In the genomic region with DNA sequence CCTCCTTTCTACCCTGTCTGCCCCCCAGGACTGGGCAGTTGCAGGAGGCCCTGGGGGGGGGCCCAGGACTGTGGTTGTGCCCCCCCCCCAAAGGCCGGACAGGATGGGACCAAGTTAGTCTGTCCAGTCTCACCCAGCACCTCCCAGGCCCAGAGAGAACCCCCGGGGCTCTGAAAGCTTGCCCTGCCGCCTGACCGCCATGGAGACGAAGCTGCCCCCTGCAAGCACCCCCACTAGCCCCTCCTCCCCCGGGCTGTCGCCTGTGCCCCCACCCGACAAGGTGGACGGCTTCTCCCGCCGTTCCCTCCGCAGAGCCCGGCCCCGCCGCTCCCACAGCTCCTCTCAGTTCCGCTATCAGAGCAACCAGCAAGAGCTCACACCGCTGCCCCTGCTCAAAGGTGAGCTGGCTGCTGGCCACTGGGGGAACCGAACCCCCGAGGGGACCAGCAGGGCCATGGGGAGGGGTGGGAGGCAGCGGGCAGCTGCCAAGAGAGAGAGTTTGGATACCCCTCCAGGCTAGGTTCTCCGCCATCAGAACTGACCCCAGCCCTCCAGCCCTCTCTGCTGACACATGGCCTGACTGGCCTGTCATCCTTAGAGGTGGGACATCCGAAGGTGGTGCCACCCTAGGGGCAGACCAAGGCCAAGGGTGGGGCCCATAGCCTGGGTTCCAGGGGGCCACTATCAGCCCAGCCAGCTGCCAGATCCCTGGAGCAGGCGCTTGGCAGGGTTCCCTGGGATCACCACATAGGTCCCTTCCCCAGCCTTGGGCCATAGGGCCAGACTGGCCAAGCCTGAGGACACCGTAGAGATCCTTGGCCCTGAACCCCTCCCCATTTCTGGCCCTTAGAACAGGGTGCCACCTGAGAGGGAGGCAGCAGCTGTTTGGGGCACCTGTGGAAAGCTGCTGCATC, we compare ENCODE assay signal across 1 cellular context.
TF ChIP-seq lines count a peak whose summit lies in the region.

No MANE protein-coding gene starts in this region.

TF ChIP-seq in GM23338, 12 proteins besides CTCF, POLR2A, EP300 and RAD21 (continued from another document):
- TF ChIP-seq, protein P1, sequence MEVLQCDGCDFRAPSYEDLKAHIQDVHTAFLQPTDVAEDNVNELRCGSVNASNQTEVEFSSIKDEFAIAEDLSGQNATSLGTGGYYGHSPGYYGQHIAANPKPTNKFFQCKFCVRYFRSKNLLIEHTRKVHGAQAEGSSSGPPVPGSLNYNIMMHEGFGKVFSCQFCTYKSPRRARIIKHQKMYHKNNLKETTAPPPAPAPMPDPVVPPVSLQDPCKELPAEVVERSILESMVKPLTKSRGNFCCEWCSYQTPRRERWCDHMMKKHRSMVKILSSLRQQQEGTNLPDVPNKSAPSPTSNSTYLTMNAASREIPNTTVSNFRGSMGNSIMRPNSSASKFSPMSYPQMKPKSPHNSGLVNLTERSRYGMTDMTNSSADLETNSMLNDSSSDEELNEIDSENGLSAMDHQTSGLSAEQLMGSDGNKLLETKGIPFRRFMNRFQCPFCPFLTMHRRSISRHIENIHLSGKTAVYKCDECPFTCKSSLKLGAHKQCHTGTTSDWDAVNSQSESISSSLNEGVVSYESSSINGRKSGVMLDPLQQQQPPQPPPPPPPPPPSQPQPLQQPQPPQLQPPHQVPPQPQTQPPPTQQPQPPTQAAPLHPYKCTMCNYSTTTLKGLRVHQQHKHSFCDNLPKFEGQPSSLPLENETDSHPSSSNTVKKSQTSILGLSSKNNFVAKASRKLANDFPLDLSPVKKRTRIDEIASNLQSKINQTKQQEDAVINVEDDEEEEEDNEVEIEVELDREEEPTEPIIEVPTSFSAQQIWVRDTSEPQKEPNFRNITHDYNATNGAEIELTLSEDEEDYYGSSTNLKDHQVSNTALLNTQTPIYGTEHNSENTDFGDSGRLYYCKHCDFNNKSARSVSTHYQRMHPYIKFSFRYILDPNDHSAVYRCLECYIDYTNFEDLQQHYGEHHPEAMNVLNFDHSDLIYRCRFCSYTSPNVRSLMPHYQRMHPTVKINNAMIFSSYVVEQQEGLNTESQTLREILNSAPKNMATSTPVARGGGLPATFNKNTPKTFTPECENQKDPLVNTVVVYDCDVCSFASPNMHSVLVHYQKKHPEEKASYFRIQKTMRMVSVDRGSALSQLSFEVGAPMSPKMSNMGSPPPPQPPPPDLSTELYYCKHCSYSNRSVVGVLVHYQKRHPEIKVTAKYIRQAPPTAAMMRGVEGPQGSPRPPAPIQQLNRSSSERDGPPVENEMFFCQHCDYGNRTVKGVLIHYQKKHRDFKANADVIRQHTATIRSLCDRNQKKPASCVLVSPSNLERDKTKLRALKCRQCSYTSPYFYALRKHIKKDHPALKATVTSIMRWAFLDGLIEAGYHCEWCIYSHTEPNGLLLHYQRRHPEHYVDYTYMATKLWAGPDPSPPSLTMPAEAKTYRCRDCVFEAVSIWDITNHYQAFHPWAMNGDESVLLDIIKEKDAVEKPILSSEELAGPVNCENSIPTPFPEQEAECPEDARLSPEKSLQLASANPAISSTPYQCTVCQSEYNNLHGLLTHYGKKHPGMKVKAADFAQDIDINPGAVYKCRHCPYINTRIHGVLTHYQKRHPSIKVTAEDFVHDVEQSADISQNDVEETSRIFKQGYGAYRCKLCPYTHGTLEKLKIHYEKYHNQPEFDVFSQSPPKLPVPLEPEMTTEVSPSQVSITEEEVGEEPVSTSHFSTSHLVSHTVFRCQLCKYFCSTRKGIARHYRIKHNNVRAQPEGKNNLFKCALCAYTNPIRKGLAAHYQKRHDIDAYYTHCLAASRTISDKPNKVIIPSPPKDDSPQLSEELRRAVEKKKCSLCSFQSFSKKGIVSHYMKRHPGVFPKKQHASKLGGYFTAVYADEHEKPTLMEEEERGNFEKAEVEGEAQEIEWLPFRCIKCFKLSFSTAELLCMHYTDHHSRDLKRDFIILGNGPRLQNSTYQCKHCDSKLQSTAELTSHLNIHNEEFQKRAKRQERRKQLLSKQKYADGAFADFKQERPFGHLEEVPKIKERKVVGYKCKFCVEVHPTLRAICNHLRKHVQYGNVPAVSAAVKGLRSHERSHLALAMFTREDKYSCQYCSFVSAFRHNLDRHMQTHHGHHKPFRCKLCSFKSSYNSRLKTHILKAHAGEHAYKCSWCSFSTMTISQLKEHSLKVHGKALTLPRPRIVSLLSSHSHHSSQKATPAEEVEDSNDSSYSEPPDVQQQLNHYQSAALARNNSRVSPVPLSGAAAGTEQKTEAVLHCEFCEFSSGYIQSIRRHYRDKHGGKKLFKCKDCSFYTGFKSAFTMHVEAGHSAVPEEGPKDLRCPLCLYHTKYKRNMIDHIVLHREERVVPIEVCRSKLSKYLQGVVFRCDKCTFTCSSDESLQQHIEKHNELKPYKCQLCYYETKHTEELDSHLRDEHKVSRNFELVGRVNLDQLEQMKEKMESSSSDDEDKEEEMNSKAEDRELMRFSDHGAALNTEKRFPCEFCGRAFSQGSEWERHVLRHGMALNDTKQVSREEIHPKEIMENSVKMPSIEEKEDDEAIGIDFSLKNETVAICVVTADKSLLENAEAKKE (CRISPR knock-in tag; IDR thresholded peaks at IDR 0.05): no peak
- TF ChIP-seq STAT1 (IDR thresholded peaks at IDR 0.05; ENCODE audit: unreplicated experiment): no peak
